Comparison of ENCODE assay signal across 8 cellular contexts in the genomic region with DNA sequence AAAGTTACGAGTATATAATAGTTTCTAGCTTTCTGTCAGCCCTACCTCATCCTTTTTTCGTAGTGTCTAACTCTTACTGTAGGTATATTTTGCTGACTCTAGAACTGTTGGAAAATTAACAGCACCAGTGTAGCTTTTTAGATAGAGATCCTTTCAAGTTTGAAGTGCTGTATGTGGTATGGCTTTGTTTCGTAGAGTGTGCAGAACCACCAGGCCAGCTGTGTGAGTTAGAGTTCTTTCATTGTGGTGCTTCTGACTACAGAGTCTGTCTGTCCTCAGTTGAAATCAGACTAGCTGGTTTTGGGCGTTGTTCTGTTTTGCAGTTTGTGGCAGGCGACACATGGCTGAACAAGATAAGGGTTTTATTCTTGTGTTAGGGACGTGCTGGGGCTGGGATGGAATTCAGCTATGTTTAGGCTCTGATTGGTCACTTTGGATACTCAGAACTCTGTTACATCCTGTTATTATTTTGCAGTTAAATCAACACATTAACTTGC. TPM values are rescaled to one million over a fixed set of nuclear protein-coding genes. Genes with fewer than 3 reads are reported as not detected.
DNase-seq lines count a peak whose midpoint lies in the region; ATAC-seq and TF ChIP-seq lines count a peak whose summit lies in the region.

No MANE protein-coding gene starts in this region.

- ATAC-seq in gastrocnemius medialis, result no peak
- ATAC-seq in HG03457 (IDR thresholded peaks at IDR 0.05; ENCODE audit: unreplicated experiment), result no peak
- no peak for ATAC-seq in stimulated activated memory B cell treated with anti-CD40 and anti-IgM and Interleukin-4, amounts not matched to agents 10 μg/mL and 1 μg/mL and 100 μg/mL, for 72 hours

- peak; percentile 65 for DNase-seq in H4 (ENCODE audit: low spot score)
- peak; percentile 42 for DNase-seq in hepatic stellate cell (ENCODE audit: low spot score)
- no peak for DNase-seq in gastrocnemius medialis
- no peak for DNase-seq in DMS153 treated with DMSO at 0.1 percent for 48 hours (lab: John Stamatoyannopoulos, UW; ENCODE audit: unreplicated experiment)
- DNase-seq in activated T-cell treated with anti-CD3 and anti-CD28 coated beads, Interleukin-2, amount 50 U/mL, for 24 hours, result no peak

- no peak for TF ChIP-seq CTCF in VCaP (conservative IDR thresholded peaks at IDR 0.05)
- no peak for TF ChIP-seq CTCF in gastrocnemius medialis (IDR thresholded peaks at IDR 0.05 in 4 of 5, conservative IDR thresholded peaks at IDR 0.05 in 1 of 5)

- H3K27me3 Mint-ChIP-seq in activated T-cell treated with anti-CD3 and anti-CD28 coated beads, Interleukin-2, amount 50 U/mL, for 24 hours, result peaks cover 59% of the 10 kb centered on the region
- H3K27me3 Mint-ChIP-seq in stimulated activated memory B cell treated with anti-CD40 and anti-IgM and Interleukin-4, amounts not matched to agents 10 μg/mL and 1 μg/mL and 100 μg/mL, for 72 hours, result peaks cover 42% of the 10 kb centered on the region

- H3K4me3 ChIP-seq in gastrocnemius medialis, result peak overlapping the region; percentile 81 to 96 (median 90)

- no peaks in the 10 kb centered on the region for H3K36me3 ChIP-seq in gastrocnemius medialis

- peaks cover 5% of the 10 kb centered on the region for H3K9me3 Mint-ChIP-seq in activated T-cell treated with anti-CD3 and anti-CD28 coated beads, Interleukin-2, amount 50 U/mL, for 24 hours
- peaks cover 4% of the 10 kb centered on the region for H3K9me3 Mint-ChIP-seq in stimulated activated memory B cell treated with anti-CD40 and anti-IgM and Interleukin-4, amounts not matched to agents 10 μg/mL and 1 μg/mL and 100 μg/mL, for 72 hours

- no peaks in the 10 kb centered on the region for H3K27me3 ChIP-seq in gastrocnemius medialis

- H3K4me1 Mint-ChIP-seq in activated T-cell treated with anti-CD3 and anti-CD28 coated beads, Interleukin-2, amount 50 U/mL, for 24 hours (ENCODE audit: low read depth), result peaks cover 54% of the 10 kb centered on the region
- peaks cover 42% of the 10 kb centered on the region for H3K4me1 Mint-ChIP-seq in stimulated activated memory B cell treated with anti-CD40 and anti-IgM and Interleukin-4, amounts not matched to agents 10 μg/mL and 1 μg/mL and 100 μg/mL, for 72 hours

- no peaks in the 10 kb centered on the region for H3K9me3 ChIP-seq in gastrocnemius medialis

- H3K27ac Mint-ChIP-seq in activated T-cell treated with anti-CD3 and anti-CD28 coated beads, Interleukin-2, amount 50 U/mL, for 24 hours, result no peak overlapping the region
- no peak overlapping the region for H3K27ac Mint-ChIP-seq in stimulated activated memory B cell treated with anti-CD40 and anti-IgM and Interleukin-4, amounts not matched to agents 10 μg/mL and 1 μg/mL and 100 μg/mL, for 72 hours

- H3K27ac ChIP-seq in VCaP, result peak overlapping the region; percentile 99
- H3K27ac ChIP-seq in gastrocnemius medialis, result peak overlapping the region; percentile 97 to 99 (median 98)

- intact Hi-C loops in gastrocnemius medialis (cut with DNase I; ENCODE audit: low total_unique reads), result no loop called here

- in situ Hi-C loops in gastrocnemius medialis (cut with MboI; ENCODE audit: low sequenced_read_pairs in 4 of 4), result loop anchor here in 2 of 4 donors (25.0 kb wide), 1 partner anchor 98 kb away; no protein-coding TSS in a partner anchor

- H3K36me3 Mint-ChIP-seq in activated T-cell treated with anti-CD3 and anti-CD28 coated beads, Interleukin-2, amount 50 U/mL, for 24 hours (ENCODE audit: low read depth), result peaks cover 4% of the 10 kb centered on the region
- peaks cover 6% of the 10 kb centered on the region for H3K36me3 Mint-ChIP-seq in stimulated activated memory B cell treated with anti-CD40 and anti-IgM and Interleukin-4, amounts not matched to agents 10 μg/mL and 1 μg/mL and 100 μg/mL, for 72 hours

- TF ChIP-seq POLR2A in gastrocnemius medialis (IDR thresholded peaks at IDR 0.05), result peak in 1 of 2 donors; percentile 15

- no peak overlapping the region for H3K4me3 Mint-ChIP-seq in activated T-cell treated with anti-CD3 and anti-CD28 coated beads, Interleukin-2, amount 50 U/mL, for 24 hours
- no peak overlapping the region for H3K4me3 Mint-ChIP-seq in stimulated activated memory B cell treated with anti-CD40 and anti-IgM and Interleukin-4, amounts not matched to agents 10 μg/mL and 1 μg/mL and 100 μg/mL, for 72 hours

- H3K4me1 ChIP-seq in gastrocnemius medialis, result peaks cover 54 to 58% of the 10 kb centered on the region in 2 donors

RNA-seq across cellular contexts. Expression of a gene that starts 3.2 kb away (rescaled TPM):
- 24.1 and 33.9 TPM in 2 replicates for total RNA-seq in H4 (2014; rRNA removed; shearing (Covaris generic))
- total RNA-seq in gastrocnemius medialis, result 10 to 100 TPM; 52.9 to 77.3 (median 61.4) TPM

RNA-seq across cellular contexts. Expression of a gene that starts 14.3 kb away (rescaled TPM):
- 5.4 and 6.3 TPM in 2 replicates for total RNA-seq in H4 (2014; rRNA removed; shearing (Covaris generic))
- total RNA-seq in gastrocnemius medialis, result 1 to 10 TPM in 1 of 4 donors, under 1 TPM in 3; 0.27 to 1.0 (median 0.70) TPM

Comparison
In these comparisons a context has a peak if more than half of its experiments do, and no peak if none do; other contexts are left out.
1. DNase-seq: peak in H4 (single experiment) and hepatic stellate cell (single experiment); none in gastrocnemius medialis (0 of 2), DMS153 treated with DMSO at 0.1 percent for 48 hours (single experiment) and activated T-cell treated with anti-CD3 and anti-CD28 coated beads, Interleukin-2, amount 50 U/mL, for 24 hours (single experiment).